8 cellular contexts compared by ENCODE assay signal in genomic region chr13:30832845-30833332, GRCh38.
A peak's percentile ranks its signal among the peaks of the same experiment; 100 is the strongest.
DNase-seq lines count a peak whose midpoint lies in the region; ATAC-seq, FAIRE-seq and TF ChIP-seq lines count a peak whose summit lies in the region.

No MANE protein-coding gene starts in this region.

- peak overlapping the region; percentile 47 for H3K27ac ChIP-seq in HUES48 (ENCODE audit: low read depth, low read length)
- peak overlapping the region; percentile 89 for H3K27ac ChIP-seq in Panc1 (ENCODE audit: low read length)
- H3K27ac ChIP-seq in trophoblast cell (ENCODE audit: low read depth, low read length): peak overlapping the region; percentile 44
- no peak overlapping the region for H3K27ac ChIP-seq in esophagus muscularis mucosa (replicated peaks in 1 of 4)

- peaks cover 7% of the 10 kb centered on the region; the same call in 1 of the 2 replicates for H3K4me1 ChIP-seq in HUES48 (ENCODE audit: control insufficient read depth, insufficient read depth, low read length)
- H3K4me1 ChIP-seq in Panc1 (ENCODE audit: control insufficient read depth, insufficient read depth, low read length): peaks cover 40% of the 10 kb centered on the region
- H3K4me1 ChIP-seq in trophoblast cell (ENCODE audit: control insufficient read depth in 1 of 2, insufficient read depth in 2 of 2, low read length in 2 of 2): peaks cover 10 to 20% of the 10 kb centered on the region in 2 experiments
- peaks cover 0 to 10% (median 9%) of the 10 kb centered on the region in 4 donors for H3K4me1 ChIP-seq in esophagus muscularis mucosa

- TF ChIP-seq CTCF in Panc1 (IDR thresholded peaks at IDR 0.05) (no peak), bronchial epithelial cell (IDR thresholded peaks at IDR 0.05; ENCODE audit: insufficient read depth, low read length, severe bottlenecking) (no peak), esophagus muscularis mucosa (IDR thresholded peaks at IDR 0.05) (no peak)

- H3K4me3 ChIP-seq in HUES48 (ENCODE audit: low read depth, low read length) (no peak overlapping the region), Panc1 (ENCODE audit: low read depth in 2 of 2, low read length in 2 of 2) (no peak overlapping the region), bronchial epithelial cell (ENCODE audit: low read depth, low read length) (no peak overlapping the region), trophoblast cell (ENCODE audit: low read depth, low read length) (no peak overlapping the region), esophagus muscularis mucosa (no peak overlapping the region)

- FAIRE-seq in bronchial epithelial cell (lab: Jason Lieb, UNC): no peak

- H4K8ac ChIP-seq in trophoblast cell (ENCODE audit: low read depth, low read length): peak overlapping the region; percentile 59

- no peak overlapping the region for H2AK5ac ChIP-seq in trophoblast cell (ENCODE audit: low read length)

- no peak for TF ChIP-seq EP300 in esophagus muscularis mucosa (IDR thresholded peaks at IDR 0.05)

- peak overlapping the region; percentile 91 for H4K91ac ChIP-seq in trophoblast cell (ENCODE audit: low read depth, low read length)

- H3K79me2 ChIP-seq in trophoblast cell (ENCODE audit: control insufficient read depth, insufficient read depth, low read length, poor library complexity): peaks cover 3% of the 10 kb centered on the region

- no CpG with 5 or more reads among the region's 18 CpGs for WGBS in trophoblast cell (ENCODE audit: extremely low coverage, insufficient coverage, insufficient read length)
- 64% methylated on average over 6 of the region's 18 CpGs for WGBS in esophagus muscularis mucosa

- H2BK120ac ChIP-seq in trophoblast cell (ENCODE audit: insufficient read depth, low read length, poor library complexity): peak overlapping the region; percentile 10

- peak overlapping the region; percentile 25 for H2BK5ac ChIP-seq in trophoblast cell (ENCODE audit: low read depth, low read length, poor library complexity)

- H3K27me3 ChIP-seq in HUES48 (ENCODE audit: control insufficient read depth, insufficient read depth, low read length): peaks cover 16% of the 10 kb centered on the region
- no peaks in the 10 kb centered on the region for H3K27me3 ChIP-seq in Panc1 (ENCODE audit: control insufficient read depth, insufficient read depth, low read length)
- H3K27me3 ChIP-seq in bronchial epithelial cell (ENCODE audit: control insufficient read depth, insufficient read depth, low read length): no peaks in the 10 kb centered on the region
- no peaks in the 10 kb centered on the region for H3K27me3 ChIP-seq in trophoblast cell (ENCODE audit: insufficient read depth, low read length)
- no peaks in the 10 kb centered on the region for H3K27me3 ChIP-seq in esophagus muscularis mucosa

- peak overlapping the region; percentile 11 for H3K14ac ChIP-seq in trophoblast cell (ENCODE audit: low read length)

- H3K79me1 ChIP-seq in trophoblast cell (ENCODE audit: low read length): peaks cover 19% of the 10 kb centered on the region

- no peaks in the 10 kb centered on the region for H3K9me3 ChIP-seq in HUES48 (ENCODE audit: control insufficient read depth, insufficient read depth, low read length)
- no peaks in the 10 kb centered on the region for H3K9me3 ChIP-seq in Panc1 (ENCODE audit: control insufficient read depth, insufficient read depth, low read depth, low read length)
- H3K9me3 ChIP-seq in trophoblast cell (ENCODE audit: insufficient read depth, low read depth, low read length): no peaks in the 10 kb centered on the region
- no peaks in the 10 kb centered on the region for H3K9me3 ChIP-seq in esophagus muscularis mucosa

- no peak overlapping the region for H3K4ac ChIP-seq in trophoblast cell (ENCODE audit: low read depth, low read length)

- H4K12ac ChIP-seq in trophoblast cell (ENCODE audit: low read depth, low read length): no peak overlapping the region

- DNase-seq in 8988T (peak; percentile 74), Panc1 (ENCODE audit: low read depth, low spot score) (no peak), bronchial epithelial cell (ENCODE audit: low read depth) (peak; percentile 83), trophoblast cell (no peak), esophagus muscularis mucosa (ENCODE audit: extremely low spot score) (no peak)

- H3K4me2 ChIP-seq in trophoblast cell (ENCODE audit: low read length): no peak overlapping the region

- peak; percentile 92 for ATAC-seq in Panc1
- ATAC-seq in GM19467 (IDR thresholded peaks at IDR 0.05; ENCODE audit: unreplicated experiment): no peak
- ATAC-seq in HG02588 (IDR thresholded peaks at IDR 0.05; ENCODE audit: unreplicated experiment): no peak

- H3K23ac ChIP-seq in trophoblast cell (ENCODE audit: low read length): no peak overlapping the region

- peak overlapping the region; percentile 29 for H2BK12ac ChIP-seq in trophoblast cell (ENCODE audit: low read length)

- no TSS peak for BruUV-seq in Panc1 (replicated peaks; lab: Mats Ljungman, UMichigan)

- no peak overlapping the region for H3K18ac ChIP-seq in trophoblast cell (ENCODE audit: low read length)

- CTCF ChIA-PET in Panc1 (lab: Charles Lee): no interaction called here

- peak overlapping the region; percentile 39 for H2AFZ ChIP-seq in trophoblast cell (ENCODE audit: insufficient read depth, low read length, poor library complexity)

- no peak for TF ChIP-seq POLR2A in esophagus muscularis mucosa (IDR thresholded peaks at IDR 0.05; ENCODE audit: low read depth)

- no peak overlapping the region for H3K9ac ChIP-seq in HUES48 (ENCODE audit: low read depth, low read length)
- H3K9ac ChIP-seq in trophoblast cell (ENCODE audit: low read length): no peak overlapping the region

- POLR2A ChIA-PET in Panc1 (lab: Charles Lee): no interaction called here

- in situ Hi-C loops in Panc1 (cut with HindIII; ENCODE audit: low pct_unique_long_range_greater_than_20kb, low sequenced_read_pairs): no loop called here

- intact Hi-C loops in Panc1 (cut with micrococcal nuclease; ENCODE audit: unreplicated experiment): no loop called here
- intact Hi-C loops in esophagus muscularis mucosa (cut with DNase I): no loop called here

- H3K36me3 ChIP-seq in HUES48 (ENCODE audit: control insufficient read depth, insufficient read depth, low read length) (no peaks in the 10 kb centered on the region), Panc1 (ENCODE audit: control insufficient read depth, insufficient read depth, low read length) (no peaks in the 10 kb centered on the region), bronchial epithelial cell (ENCODE audit: control insufficient read depth, insufficient read depth, low read length) (no peaks in the 10 kb centered on the region), trophoblast cell (ENCODE audit: control insufficient read depth in 1 of 2, insufficient read depth in 2 of 2, low read length in 2 of 2) (no peaks in the 10 kb centered on the region), esophagus muscularis mucosa (no peaks in the 10 kb centered on the region)

Comparison
In these comparisons a context has a peak if more than half of its experiments do, and no peak if none do; other contexts are left out.
1. DNase-seq: peak in 8988T (single experiment) and bronchial epithelial cell (single experiment); none in Panc1 (single experiment), trophoblast cell (0 of 2) and esophagus muscularis mucosa (single experiment).
2. H3K27ac ChIP-seq: peak in HUES48 (single experiment), Panc1 (single experiment) and trophoblast cell (single experiment); none in esophagus muscularis mucosa (0 of 4).